ENCODE assay signal across 9 cellular contexts in the genomic region with DNA sequence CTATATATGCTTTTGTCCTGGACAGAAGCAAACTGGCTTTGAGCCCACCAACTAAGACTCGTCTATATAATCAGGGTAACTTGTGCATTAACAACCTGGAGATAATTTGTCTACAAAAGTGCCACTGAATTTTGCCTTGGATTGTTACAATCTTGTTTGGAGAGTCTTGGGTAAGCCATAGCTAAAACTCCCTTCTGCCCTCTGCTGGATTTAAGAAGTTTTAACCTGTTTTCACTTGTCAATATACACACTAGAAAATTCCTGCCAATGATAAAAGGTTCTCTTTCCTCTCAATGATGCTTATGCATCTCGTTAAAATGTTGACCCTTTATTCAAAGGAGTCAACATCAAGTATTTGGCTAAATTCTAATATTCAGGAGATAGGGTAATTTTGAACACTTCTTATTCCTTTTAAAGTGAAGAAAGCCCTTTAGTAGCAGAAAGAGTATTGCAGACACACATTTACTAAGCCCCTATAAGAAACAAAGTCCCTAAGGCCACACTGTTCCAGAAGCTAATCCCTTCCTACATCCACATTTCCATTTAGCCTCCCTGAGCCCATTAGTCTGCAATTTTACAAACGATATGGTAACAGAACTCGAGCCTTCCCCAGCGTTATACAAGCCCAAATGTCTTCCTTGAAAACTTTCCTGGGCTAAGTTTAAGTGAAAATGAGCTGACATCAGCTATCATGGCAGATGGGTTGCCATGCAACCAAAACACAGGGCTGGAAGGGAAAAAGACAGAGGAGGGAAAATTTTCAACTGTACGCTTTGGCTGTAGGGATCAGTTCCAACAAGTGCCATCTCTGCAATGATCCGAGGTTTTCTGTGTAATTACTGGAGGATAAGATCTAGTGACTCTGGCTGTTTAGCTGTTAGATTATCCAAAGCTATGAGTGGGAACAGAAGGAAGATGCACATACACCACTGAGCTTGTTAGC.
DNase-seq lines count a peak whose midpoint lies in the region; ATAC-seq, FAIRE-seq and TF ChIP-seq lines count a peak whose summit lies in the region.
"Had no signal": no experiment of that assay in that cellular context is flagged by ENCODE, and none has a peak within 500 bp of the region (broad histone marks: within the 10 kb centered on the region; RNA-seq: fewer than 3 reads in every experiment).

No MANE protein-coding gene starts in this region.

- TF ChIP-seq POLR2A in HepG2 (IDR thresholded peaks at IDR 0.05; ENCODE audit: insufficient read depth in 1 of 2, low read depth in 2 of 2, low read length in 2 of 2) (no peak), GM18505 (IDR thresholded peaks at IDR 0.05; ENCODE audit: borderline replicate concordance, extremely low read depth, insufficient read depth, insufficient read length) (no peak)

- H3K27me3 ChIP-seq in bronchial epithelial cell (ENCODE audit: control insufficient read depth, insufficient read depth, low read length) (no peaks in the 10 kb centered on the region), HepG2 (ENCODE audit: control insufficient read depth in 1 of 2, insufficient read depth in 2 of 2, low read length in 2 of 2) (no peaks in the 10 kb centered on the region)

- H3K9me3 ChIP-seq in HepG2 (ENCODE audit: low read length): no peaks in the 10 kb centered on the region

- no peak overlapping the region for H3K4me2 ChIP-seq in HepG2 (ENCODE audit: low read depth, low read length)

- in situ Hi-C loops in HepG2 (cut with HindIII; ENCODE audit: extremely low pct_ligation_motif_present, low pct_unique_long_range_greater_than_20kb): loop anchor here (5.0 to 25.0 kb wide), 3 partner anchors 236 to 659 kb away; no protein-coding TSS in a partner anchor

- no peaks in the 10 kb centered on the region for H3K9me3 Mint-ChIP-seq in activated naive CD8-positive, alpha-beta T cell treated with anti-CD3 and anti-CD28 coated beads, Interleukin-2, amount 50 U/mL, for 24 hours
- H3K9me3 Mint-ChIP-seq: activated T-cell treated with anti-CD3 and anti-CD28 coated beads, Interleukin-2, amount 50 U/mL, for 72 hours had no signal

- no peak overlapping the region for H3K4me3 Mint-ChIP-seq in activated naive CD8-positive, alpha-beta T cell treated with anti-CD3 and anti-CD28 coated beads, Interleukin-2, amount 50 U/mL, for 24 hours
- H3K4me3 Mint-ChIP-seq: activated T-cell treated with anti-CD3 and anti-CD28 coated beads, Interleukin-2, amount 50 U/mL, for 72 hours had no signal

- H3K36me3 ChIP-seq in bronchial epithelial cell (ENCODE audit: control insufficient read depth, insufficient read depth, low read length) (no peaks in the 10 kb centered on the region), HepG2 (replicated peaks in 1 of 2; ENCODE audit: control insufficient read depth in 1 of 2, insufficient read depth in 2 of 2, low read length in 2 of 2) (no peaks in the 10 kb centered on the region)

- ATAC-seq in HG03108 (IDR thresholded peaks at IDR 0.05; ENCODE audit: unreplicated experiment) (peak; percentile 56), HepG2 (peak; percentile 76), GM18505 (IDR thresholded peaks at IDR 0.05; ENCODE audit: unreplicated experiment) (no peak)
- no peak for ATAC-seq in activated naive CD8-positive, alpha-beta T cell treated with anti-CD3 and anti-CD28 coated beads, Interleukin-2, amount 50 U/mL, for 24 hours

- DNase-seq in NCI-H1436 (lab: John Stamatoyannopoulos, UW): peak; percentile 70
- no peak for DNase-seq in NCI-H1436 treated with DMSO at 0.1 percent for 48 hours (lab: John Stamatoyannopoulos, UW)
- DNase-seq in NCI-H526 (lab: John Stamatoyannopoulos, UW): peak; percentile 15 to 79
- DNase-seq in bronchial epithelial cell (ENCODE audit: low read depth): peak; percentile 57
- peak; percentile 27 for DNase-seq in HepG2 (ENCODE audit: low spot score)
- DNase-seq in activated naive CD8-positive, alpha-beta T cell treated with anti-CD3 and anti-CD28 coated beads, Interleukin-2, amount 50 U/mL, for 24 hours: no peak
- DNase-seq: activated T-cell treated with anti-CD3 and anti-CD28 coated beads, Interleukin-2, amount 50 U/mL, for 72 hours had no signal

- no peak overlapping the region for H2AFZ ChIP-seq in HepG2 (ENCODE audit: low read length)

- BruUV-seq in HepG2 (replicated peaks; lab: Mats Ljungman, UMichigan): no TSS peak

- no peak overlapping the region for H3K9ac ChIP-seq in HepG2 (ENCODE audit: insufficient read depth, low read depth, low read length)

- WGBS in HepG2 (ENCODE audit: low lambda C conversion rate): 60% methylated on average over 7 of the region's 7 CpGs

- TF ChIP-seq CTCF in bronchial epithelial cell (IDR thresholded peaks at IDR 0.05; ENCODE audit: insufficient read depth, low read length, severe bottlenecking) (peak; percentile 41), HepG2 (CRISPR knock-in tag; IDR thresholded peaks at IDR 0.05) (peak; percentile 62)

- H3K4me3 ChIP-seq in bronchial epithelial cell (ENCODE audit: low read depth, low read length) (no peak overlapping the region), HepG2 (replicated peaks in 1 of 3; ENCODE audit: insufficient read depth in 1 of 3, low read depth in 2 of 3, low read length in 3 of 3) (no peak overlapping the region)

- H3K27me3 Mint-ChIP-seq in activated naive CD8-positive, alpha-beta T cell treated with anti-CD3 and anti-CD28 coated beads, Interleukin-2, amount 50 U/mL, for 24 hours: peaks cover 2% of the 10 kb centered on the region

- peak; percentile 28; the same call in 1 of the 2 replicates for TF ChIP-seq RAD21 in HepG2 (CRISPR knock-in tag; IDR thresholded peaks at IDR 0.05)

- POLR2A ChIA-PET in HepG2 (lab: Yijun Ruan, JAX): no interaction called here

- no peak for FAIRE-seq in bronchial epithelial cell (lab: Jason Lieb, UNC)
- FAIRE-seq in HepG2 (lab: Jason Lieb, UNC): peak; percentile 63

- no peak overlapping the region for H3K27ac ChIP-seq in HepG2 (ENCODE audit: extremely low read length, insufficient read depth, low read length)

- CTCF ChIA-PET in HepG2 (lab: Yijun Ruan, JAX; ENCODE audit: low intra/inter-chr PET ratio, low total read pairs): interaction anchor here (2.4 kb wide), 2 partner anchors 236 to 336 kb away, joined by 15 to 37 read pairs; no protein-coding TSS in a partner anchor

- no peaks in the 10 kb centered on the region for H3K79me2 ChIP-seq in HepG2 (ENCODE audit: insufficient read depth, low read length)

- H3K27ac Mint-ChIP-seq in activated naive CD8-positive, alpha-beta T cell treated with anti-CD3 and anti-CD28 coated beads, Interleukin-2, amount 50 U/mL, for 24 hours: no peak overlapping the region
- H3K27ac Mint-ChIP-seq: activated T-cell treated with anti-CD3 and anti-CD28 coated beads, Interleukin-2, amount 50 U/mL, for 72 hours had no signal

- H3K36me3 Mint-ChIP-seq in activated naive CD8-positive, alpha-beta T cell treated with anti-CD3 and anti-CD28 coated beads, Interleukin-2, amount 50 U/mL, for 24 hours (ENCODE audit: low read depth): no peaks in the 10 kb centered on the region

- intact Hi-C loops in HepG2 (cut with micrococcal nuclease; ENCODE audit: unreplicated experiment): loop anchor here (1.0 kb wide), 1 partner anchor 237 kb away; no protein-coding TSS in a partner anchor

- H3K4me1 Mint-ChIP-seq in activated naive CD8-positive, alpha-beta T cell treated with anti-CD3 and anti-CD28 coated beads, Interleukin-2, amount 50 U/mL, for 24 hours: no peaks in the 10 kb centered on the region

- TF ChIP-seq EP300 in HepG2 (IDR thresholded peaks at IDR 0.05; ENCODE audit: low read depth in 2 of 2, low read length in 2 of 2) (no peak), HepG2 (CRISPR knock-in tag; IDR thresholded peaks at IDR 0.05; ENCODE audit: borderline replicate concordance) (no peak)

- H3K4me1 ChIP-seq in HepG2 (ENCODE audit: insufficient read depth, low read length): no peaks in the 10 kb centered on the region

- no peaks in the 10 kb centered on the region for H4K20me1 ChIP-seq in HepG2 (ENCODE audit: insufficient read depth, low read length)

TF ChIP-seq in HepG2, 621 proteins besides CTCF, POLR2A, EP300 and RAD21:
- TF ChIP-seq IKZF1 (IDR thresholded peaks at IDR 0.05) (no peak), SMC3 (IDR thresholded peaks at IDR 0.05; ENCODE audit: low read length) (peak; percentile 76), KLF12 (CRISPR knock-in tag; IDR thresholded peaks at IDR 0.05; ENCODE audit: borderline replicate concordance) (no peak), RBM39 (IDR thresholded peaks at IDR 0.05; ENCODE audit: low read depth, low read length, poor library complexity, severe bottlenecking) (no peak), STAG1 (CRISPR knock-in tag; IDR thresholded peaks at IDR 0.05) (peak; percentile 19; the same call in 1 of the 2 replicates), MAFK (conservative IDR thresholded peaks at IDR 0.05 in 1 of 2, IDR thresholded peaks at IDR 0.05 in 1 of 2; ENCODE audit: low read length in 2 of 2) (peak in 1 of 2 experiments; percentile 40; a peak in 3 of 4 replicates), MTERF4 (CRISPR knock-in tag; IDR thresholded peaks at IDR 0.05) (no peak)
TF ChIP-seq in HepG2: peak in this region for 3.

Comparison
In these comparisons a context has a peak if more than half of its experiments do, and no peak if none do; other contexts are left out.
1. DNase-seq: peak in NCI-H1436 (single experiment), NCI-H526 (2 of 2), bronchial epithelial cell (single experiment) and HepG2 (single experiment); none in NCI-H1436 treated with DMSO at 0.1 percent for 48 hours (single experiment) and activated naive CD8-positive, alpha-beta T cell treated with anti-CD3 and anti-CD28 coated beads, Interleukin-2, amount 50 U/mL, for 24 hours (single experiment).
2. ATAC-seq: peak in HG03108 (single experiment) and HepG2 (single experiment); none in GM18505 (single experiment) and activated naive CD8-positive, alpha-beta T cell treated with anti-CD3 and anti-CD28 coated beads, Interleukin-2, amount 50 U/mL, for 24 hours (single experiment).